Comparison of ENCODE assay signal across 9 cellular contexts in genomic region chr11:12888525-12889158, GRCh38.
DNase-seq lines count a peak whose midpoint lies in the region; ATAC-seq and TF ChIP-seq lines count a peak whose summit lies in the region.
"Had no signal": no experiment of that assay in that cellular context is flagged by ENCODE, and none has a peak within 500 bp of the region (broad histone marks: within the 10 kb centered on the region; RNA-seq: fewer than 3 reads in every experiment).

No MANE protein-coding gene starts in this region.

- no peaks in the 10 kb centered on the region for H3K4me1 ChIP-seq in CD8-positive, alpha-beta T cell (ENCODE audit: insufficient read depth, low read length)

- H3K9me3 ChIP-seq in CD8-positive, alpha-beta T cell (ENCODE audit: low read length), result no peaks in the 10 kb centered on the region

- no peak overlapping the region for H3K4me3 ChIP-seq in CD8-positive, alpha-beta T cell (ENCODE audit: low read depth, low read length)

- no peak overlapping the region for H3K27ac ChIP-seq in CD8-positive, alpha-beta T cell (ENCODE audit: low read depth, low read length)

- H3K9me3 Mint-ChIP-seq in CD8-positive, alpha-beta T cell, result no peaks in the 10 kb centered on the region
- H3K9me3 Mint-ChIP-seq: IgD-negative memory B cell had no signal

- CTCF ChIA-PET in CD8-positive, alpha-beta T cell (lab: Charles Lee), result interaction anchor here (0.5 to 9.9 kb wide), 27 partner anchors 8 to 1569 kb away, joined by 3 to 139 read pairs (median 4); partner anchors contain the start of gene PARVA

- no peaks in the 10 kb centered on the region for H3K36me3 ChIP-seq in CD8-positive, alpha-beta T cell (ENCODE audit: insufficient read depth, low read length)

- H3K27ac Mint-ChIP-seq in CD8-positive, alpha-beta T cell, result no peak overlapping the region
- H3K27ac Mint-ChIP-seq: IgD-negative memory B cell had no signal

- intact Hi-C loops in CD8-positive, alpha-beta T cell (cut with DNase I, micrococcal nuclease), result loop anchor here (1.0 kb wide), 1 partner anchor 557 kb away; no protein-coding TSS in a partner anchor
- intact Hi-C loops in left cardiac atrium (cut with DNase I), result loop anchor here in 1 of 2 donors (5.0 kb wide), 1 partner anchor 216 kb away; the partner anchor contains the start of gene TEAD1

- peaks cover 16% of the 10 kb centered on the region for H3K27me3 Mint-ChIP-seq in CD8-positive, alpha-beta T cell (ENCODE audit: low read depth)

- POLR2A ChIA-PET in CD8-positive, alpha-beta T cell (lab: Charles Lee), result no interaction called here

- no peaks in the 10 kb centered on the region for H3K4me1 Mint-ChIP-seq in CD8-positive, alpha-beta T cell (ENCODE audit: low read depth)

- ATAC-seq in CD8-positive, alpha-beta T cell, result no peak
- ATAC-seq in GM21529 (IDR thresholded peaks at IDR 0.05; ENCODE audit: unreplicated experiment) (peak; percentile 74), left cardiac atrium (peak; percentile 90 to 91), HG03457 (IDR thresholded peaks at IDR 0.05; ENCODE audit: unreplicated experiment) (no peak)

- H3K4me3 Mint-ChIP-seq in CD8-positive, alpha-beta T cell, result no peak overlapping the region
- H3K4me3 Mint-ChIP-seq: IgD-negative memory B cell had no signal

- H3K27me3 ChIP-seq in CD8-positive, alpha-beta T cell (ENCODE audit: insufficient read depth, low read length), result no peaks in the 10 kb centered on the region

- no peaks in the 10 kb centered on the region for H3K36me3 Mint-ChIP-seq in CD8-positive, alpha-beta T cell
- H3K36me3 Mint-ChIP-seq: IgD-negative memory B cell had no signal

- peak; percentile 68 for TF ChIP-seq CTCF in CD8-positive, alpha-beta T cell (IDR thresholded peaks at IDR 0.05)

- peak; percentile 14 to 70 (median 53) for DNase-seq in CD8-positive, alpha-beta T cell
- DNase-seq in NCI-H1092 treated with DMSO at 0.1 percent for 48 hours (lab: John Stamatoyannopoulos, UW) (peak; percentile 78), SW 1271 (lab: John Stamatoyannopoulos, UW) (peak; percentile 19 to 63), amniotic epithelial cell (ENCODE audit: low read depth) (peak; percentile 93), left cardiac atrium (peak; percentile 92), retina (peak; percentile 83)

Comparison
In these comparisons a context has a peak if more than half of its experiments do, and no peak if none do; other contexts are left out.
1. ATAC-seq: peak in GM21529 (single experiment) and left cardiac atrium (2 of 2); none in CD8-positive, alpha-beta T cell (single experiment) and HG03457 (single experiment).
2. DNase-seq: peak in every context shown above with its lines; median percentile 93 in amniotic epithelial cell; 92 in left cardiac atrium; 83 in retina; 78 in NCI-H1092 treated with DMSO at 0.1 percent for 48 hours; 53 in CD8-positive, alpha-beta T cell; 41 in SW 1271.